Comparison of ENCODE assay signal across 10 cellular contexts in genomic region chr22:35749808-35750207, GRCh38. TPM values are rescaled to one million over a fixed set of nuclear protein-coding genes. Genes with fewer than 3 reads are reported as not detected.
A peak's percentile ranks its signal among the peaks of the same experiment; 100 is the strongest.
DNase-seq lines count a peak whose midpoint lies in the region; ATAC-seq and TF ChIP-seq lines count a peak whose summit lies in the region.
"Had no signal": no experiment of that assay in that cellular context is flagged by ENCODE, and none has a peak within 500 bp of the region (broad histone marks: within the 10 kb centered on the region; RNA-seq: fewer than 3 reads in every experiment).

No MANE protein-coding gene starts in this region.

- no peak overlapping the region for H2BK15ac ChIP-seq in IMR-90 (ENCODE audit: low read depth, low read length)

- H3K4me3 Mint-ChIP-seq in memory B cell: no peak overlapping the region
- H3K4me3 Mint-ChIP-seq: activated CD8-positive, alpha-beta T cell treated with anti-CD3 and anti-CD28 coated beads for 36 hours had no signal

- CTCF ChIA-PET in IMR-90 (lab: Yijun Ruan, JAX): interaction anchor here (0.6 kb wide), 1 partner anchor 1326 kb away, joined by 4 read pairs; no protein-coding TSS in a partner anchor

- H2AFZ ChIP-seq in IMR-90 (replicated peaks; ENCODE audit: low read length, poor library complexity) (no peak overlapping the region), hepatocyte (no peak overlapping the region)

- no peaks in the 10 kb centered on the region for H3K27me3 ChIP-seq in IMR-90 (ENCODE audit: control insufficient read depth, insufficient read depth, low read length)
- H3K27me3 ChIP-seq in esophagus squamous epithelium: no peaks in the 10 kb centered on the region
- H3K27me3 ChIP-seq in hepatocyte: no peaks in the 10 kb centered on the region

- H3K14ac ChIP-seq in IMR-90 (replicated peaks; ENCODE audit: low read depth, low read length): peak overlapping the region; percentile 13; the same call in 1 of the 2 replicates

- H3K9ac ChIP-seq in IMR-90 (ENCODE audit: low read depth, low read length): no peak overlapping the region

- dilution Hi-C loops in IMR-90 (cut with HindIII; ENCODE audit: low sequenced_read_pairs, unreplicated experiment): no loop called here

- peaks cover 9% of the 10 kb centered on the region for H3K79me2 ChIP-seq in hepatocyte

- DNase-seq in IMR-90: no peak
- DNase-seq in memory B cell (ENCODE audit: low spot score in 2 of 2): peak; percentile 27 to 44
- no peak for DNase-seq in stimulated activated CD4-positive, alpha-beta T cell treated with anti-CD3 and anti-CD28 coated beads, Interleukin-15, amount 100 ng/mL, for 24 hours
- DNase-seq in NCI-H187 treated with DMSO at 0.1 percent for 48 hours (lab: John Stamatoyannopoulos, UW): no peak
- DNase-seq in esophagus squamous epithelium (lab: John Stamatoyannopoulos, UW): no peak
- DNase-seq in hepatocyte (ENCODE audit: low spot score): no peak
- DNase-seq: activated CD8-positive, alpha-beta T cell treated with anti-CD3 and anti-CD28 coated beads for 36 hours; NCI-H1694 had no signal

- H3K27me3 Mint-ChIP-seq in memory B cell: peaks cover 25% of the 10 kb centered on the region
- H3K27me3 Mint-ChIP-seq: activated CD8-positive, alpha-beta T cell treated with anti-CD3 and anti-CD28 coated beads for 36 hours had no signal

- H3K27ac ChIP-seq in IMR-90 (ENCODE audit: insufficient read depth, low read length) (no peak overlapping the region), esophagus squamous epithelium (no peak overlapping the region), hepatocyte (no peak overlapping the region)

- H3K4ac ChIP-seq in IMR-90 (ENCODE audit: low read depth, low read length): 0 out of 2 replicates have a peak overlapping the region, but pooled peaks have one; percentile 3

- peak overlapping the region; percentile 3; the same call in 1 of the 2 replicates for H4K5ac ChIP-seq in IMR-90 (ENCODE audit: low read depth, low read length)

- POLR2A ChIA-PET in IMR-90 (lab: Charles Lee; ENCODE audit: unreplicated experiment): no interaction called here

- no peaks in the 10 kb centered on the region for H3K9me3 ChIP-seq in IMR-90 (ENCODE audit: control insufficient read depth, insufficient read depth, low read length)
- H3K9me3 ChIP-seq in esophagus squamous epithelium: no peaks in the 10 kb centered on the region
- H3K9me3 ChIP-seq in hepatocyte (ENCODE audit: low read depth): no peaks in the 10 kb centered on the region

- H3K79me1 ChIP-seq in IMR-90 (ENCODE audit: low read depth in 1 of 2, low read length in 2 of 2): peaks cover 21 to 56% of the 10 kb centered on the region in 2 experiments

- peaks cover 17% of the 10 kb centered on the region for H3K36me3 ChIP-seq in IMR-90 (ENCODE audit: control insufficient read depth, insufficient read depth, low read length)
- peaks cover 0 to 60% (median 0%) of the 10 kb centered on the region in 3 donors for H3K36me3 ChIP-seq in esophagus squamous epithelium
- H3K36me3 ChIP-seq in hepatocyte (replicated peaks; ENCODE audit: insufficient read depth, low read depth): no peaks in the 10 kb centered on the region

- H3K4me1 Mint-ChIP-seq in memory B cell: peaks cover 22% of the 10 kb centered on the region

- H3K9me1 ChIP-seq in IMR-90 (ENCODE audit: insufficient read depth, low read length): peaks cover 17% of the 10 kb centered on the region

- 81% methylated on average over 6 of the region's 10 CpGs; no CpG with 5 or more reads in 1 of the 2 experiments for WGBS in IMR-90 (ENCODE audit: extremely low coverage in 2 of 2, insufficient read length in 1 of 2), 2 experiments
- 67 to 70% methylated on average over 10 of the region's 10 CpGs for WGBS in esophagus squamous epithelium, 2 donors
- 74% methylated on average over 10 of the region's 10 CpGs for WGBS in hepatocyte (ENCODE audit: low lambda C conversion rate, missing lambda C conversion rate)

- no peaks in the 10 kb centered on the region for H3K9me2 ChIP-seq in hepatocyte (replicated peaks; ENCODE audit: insufficient read depth)

- no peak overlapping the region for H2BK5ac ChIP-seq in IMR-90 (ENCODE audit: low read depth, low read length, poor library complexity, severe bottlenecking)

- 0 out of 2 replicates have a peak overlapping the region, but pooled peaks have one; percentile 45 for H2AK5ac ChIP-seq in IMR-90 (ENCODE audit: low read depth, low read length)

- no TSS peak for BruUV-seq in IMR-90 (replicated peaks; lab: Mats Ljungman, UMichigan)

- H3K18ac ChIP-seq in IMR-90 (ENCODE audit: low read depth, low read length): no peak overlapping the region

- no peak overlapping the region for H3K4me2 ChIP-seq in IMR-90 (ENCODE audit: low read depth, low read length)
- no peak overlapping the region for H3K4me2 ChIP-seq in hepatocyte

- TF ChIP-seq CTCF in IMR-90 (conservative IDR thresholded peaks at IDR 0.05; ENCODE audit: low read depth, low read length) (no peak), esophagus squamous epithelium (IDR thresholded peaks at IDR 0.05) (no peak), hepatocyte (IDR thresholded peaks at IDR 0.05; ENCODE audit: poor library complexity) (no peak)

- no peak overlapping the region for H3K27ac Mint-ChIP-seq in memory B cell
- H3K27ac Mint-ChIP-seq: activated CD8-positive, alpha-beta T cell treated with anti-CD3 and anti-CD28 coated beads for 36 hours had no signal

- in situ Hi-C loops in IMR-90 (cut with MboI; ENCODE audit: low sequenced_read_pairs): loop anchor here (5.0 kb wide), 1 partner anchor 372 kb away; no protein-coding TSS in a partner anchor

- H3K36me3 Mint-ChIP-seq in memory B cell: no peaks in the 10 kb centered on the region

- no peak overlapping the region for H3K56ac ChIP-seq in IMR-90 (ENCODE audit: extremely low read depth, insufficient read depth, low read length)

- TF ChIP-seq POLR2A in IMR-90 (IDR thresholded peaks at IDR 0.05; ENCODE audit: low read depth, low read length) (no peak), esophagus squamous epithelium (IDR thresholded peaks at IDR 0.05) (no peak)

- H2BK20ac ChIP-seq in IMR-90 (ENCODE audit: low read depth, low read length): no peak overlapping the region

- H3K9me3 Mint-ChIP-seq in memory B cell: peaks cover 2% of the 10 kb centered on the region
- H3K9me3 Mint-ChIP-seq: activated CD8-positive, alpha-beta T cell treated with anti-CD3 and anti-CD28 coated beads for 36 hours had no signal

- no peak overlapping the region for H2AK9ac ChIP-seq in IMR-90 (replicated peaks; ENCODE audit: low read depth, low read length, poor library complexity)

- H4K91ac ChIP-seq in IMR-90 (ENCODE audit: insufficient read depth, low read depth, low read length): no peak overlapping the region

- H2BK120ac ChIP-seq in IMR-90 (ENCODE audit: low read depth, low read length): no peak overlapping the region

- no peak for TF ChIP-seq RAD21 in IMR-90 (IDR thresholded peaks at IDR 0.05; ENCODE audit: low read length)

- H3K23ac ChIP-seq in IMR-90 (ENCODE audit: low read depth, low read length): no peak overlapping the region; the same call in 1 of the 2 replicates

- ATAC-seq in GM18502 (IDR thresholded peaks at IDR 0.05; ENCODE audit: poor library complexity, unreplicated experiment): peak; percentile 77
- ATAC-seq in GM21825 (IDR thresholded peaks at IDR 0.05; ENCODE audit: unreplicated experiment): peak; percentile 78
- ATAC-seq in IMR-90 (ENCODE audit: low read depth): no peak
- peak; percentile 97 for ATAC-seq in memory B cell (ENCODE audit: low read depth)
- ATAC-seq: activated CD8-positive, alpha-beta T cell treated with anti-CD3 and anti-CD28 coated beads for 36 hours had no signal

- intact Hi-C loops in IMR-90 (cut with micrococcal nuclease) (no loop called here), esophagus squamous epithelium (cut with DNase I) (no loop called here)

- H3K4me1 ChIP-seq in IMR-90 (ENCODE audit: control insufficient read depth, insufficient read depth, low read length) (peaks cover 18% of the 10 kb centered on the region), esophagus squamous epithelium (peaks cover 0 to 11% (median 0%) of the 10 kb centered on the region in 3 donors), hepatocyte (ENCODE audit: insufficient read depth) (no peaks in the 10 kb centered on the region)

- peak overlapping the region in 1 of 2 experiments; percentile 35; a peak in 2 of 4 replicates for H4K8ac ChIP-seq in IMR-90 (ENCODE audit: low read depth in 2 of 2, low read length in 2 of 2)

- H3K4me3 ChIP-seq in IMR-90 (ENCODE audit: insufficient read depth, low read depth, low read length): no peak overlapping the region
- no peak overlapping the region for H3K4me3 ChIP-seq in esophagus squamous epithelium
- H3K4me3 ChIP-seq in hepatocyte: no peak overlapping the region

- H4K20me1 ChIP-seq in IMR-90 (ENCODE audit: insufficient read depth, low read length) (peaks cover 4% of the 10 kb centered on the region; the same call in 1 of the 2 replicates), hepatocyte (ENCODE audit: insufficient read depth, poor library complexity, severe bottlenecking) (no peaks in the 10 kb centered on the region)

TF ChIP-seq in IMR-90, 13 proteins besides CTCF, POLR2A, EP300 and RAD21 (continues in another document):
- TF ChIP-seq CHD1 (IDR thresholded peaks at IDR 0.05; ENCODE audit: low read depth, low read length): no peak
- TF ChIP-seq MAFK (IDR thresholded peaks at IDR 0.05; ENCODE audit: low read depth, low read length): no peak
- no peak for TF ChIP-seq MAZ (IDR thresholded peaks at IDR 0.05; ENCODE audit: borderline replicate concordance, low read depth, low read length)
- TF ChIP-seq RCOR1 (IDR thresholded peaks at IDR 0.05; ENCODE audit: insufficient replicate concordance, low read length): no peak
- no peak for TF ChIP-seq MXI1 (IDR thresholded peaks at IDR 0.05; ENCODE audit: borderline replicate concordance, low read depth, low read length)
- no peak for TF ChIP-seq RFX5 (IDR thresholded peaks at IDR 0.05; ENCODE audit: low read depth, low read length)
- TF ChIP-seq NFE2L2 (IDR thresholded peaks at IDR 0.05; ENCODE audit: low read depth, low read length): no peak
- no peak for TF ChIP-seq ELK1 (IDR thresholded peaks at IDR 0.05; ENCODE audit: borderline replicate concordance, low read depth, low read length)
- TF ChIP-seq BHLHE40 (IDR thresholded peaks at IDR 0.05; ENCODE audit: low read depth, low read length): no peak

RNA-seq across cellular contexts. Expression of gene APOL5, which starts 32.1 kb away (rescaled TPM):
- total RNA-seq in IMR-90 (2012; rRNA removed) (under 0.01 and 0.18 TPM in 2 replicates), esophagus squamous epithelium (not detected), hepatocyte (not detected in 2 replicates)
- polyA plus RNA-seq in IMR-90 (2012; rRNA removed) (0.15 and 0.19 TPM in 2 replicates), hepatocyte (not detected in 2 replicates)
- polyA plus RNA-seq in IMR-90 (2012; cell fraction: cytosol; rRNA removed): 0.15 TPM in 1 of 2 replicates, not detected in the other
- 0.09 and 0.16 TPM in 2 replicates for polyA plus RNA-seq in IMR-90 (2012; cell fraction: nucleus; rRNA removed; ENCODE audit: low replicate concordance)
- total RNA-seq: activated CD8-positive, alpha-beta T cell treated with anti-CD3 and anti-CD28 coated beads for 36 hours had no signal

Comparison
In these comparisons a context has a peak if more than half of its experiments do, and no peak if none do; other contexts are left out.
1. DNase-seq: peak in memory B cell (2 of 2); none in IMR-90 (single experiment), stimulated activated CD4-positive, alpha-beta T cell treated with anti-CD3 and anti-CD28 coated beads, Interleukin-15, amount 100 ng/mL, for 24 hours (single experiment), NCI-H187 treated with DMSO at 0.1 percent for 48 hours (single experiment), esophagus squamous epithelium (single experiment) and hepatocyte (single experiment).